ENCODE assay signal across 8 cellular contexts in genomic region chr3:52454938-52455282, GRCh38. TPM values are rescaled to one million over a fixed set of nuclear protein-coding genes. Genes with fewer than 3 reads are reported as not detected.
DNase-seq lines count a peak whose midpoint lies in the region; ATAC-seq and TF ChIP-seq lines count a peak whose summit lies in the region.

No MANE protein-coding gene starts in this region.

- H3K27ac Mint-ChIP-seq in activated naive CD4-positive, alpha-beta T cell treated with anti-CD3 and anti-CD28 coated beads, Interleukin-2, amount 10 ng/mL, durations not matched to agents 7 days and 5 days: peak overlapping the region; percentile 91
- H3K27ac Mint-ChIP-seq in activated naive CD8-positive, alpha-beta T cell treated with anti-CD3 and anti-CD28 coated beads, Interleukin-2, amount 50 U/mL, for 24 hours: peak overlapping the region; percentile 95

- DNase-seq in activated naive CD4-positive, alpha-beta T cell treated with anti-CD3 and anti-CD28 coated beads, Interleukin-2, amount 10 ng/mL, durations not matched to agents 7 days and 5 days: no peak
- no peak for DNase-seq in activated naive CD4-positive, alpha-beta T cell treated with anti-CD3 and anti-CD28 coated beads, Interleukin-2, amount 50 U/mL, for 16 hours
- DNase-seq in activated naive CD8-positive, alpha-beta T cell treated with anti-CD3 and anti-CD28 coated beads, Interleukin-2, amount 50 U/mL, for 24 hours: no peak
- DNase-seq in right lobe of liver (no peak), upper lobe of left lung (no peak), NCI-H1048 (lab: John Stamatoyannopoulos, UW) (no peak), GOT3 (lab: John Stamatoyannopoulos, UW) (no peak), NCI-H748 treated with DMSO at 0.1 percent for 48 hours (lab: John Stamatoyannopoulos, UW) (no peak)

- H3K9me3 ChIP-seq in right lobe of liver (no peaks in the 10 kb centered on the region), upper lobe of left lung (no peaks in the 10 kb centered on the region)

- H3K27me3 Mint-ChIP-seq in activated naive CD4-positive, alpha-beta T cell treated with anti-CD3 and anti-CD28 coated beads, Interleukin-2, amount 10 ng/mL, durations not matched to agents 7 days and 5 days: no peaks in the 10 kb centered on the region
- H3K27me3 Mint-ChIP-seq in activated naive CD8-positive, alpha-beta T cell treated with anti-CD3 and anti-CD28 coated beads, Interleukin-2, amount 50 U/mL, for 24 hours: no peaks in the 10 kb centered on the region

- WGBS in right lobe of liver (ENCODE audit: insufficient coverage, low coverage, low lambda C conversion rate, missing lambda C conversion rate): 16% methylated on average over 10 of the region's 11 CpGs
- 30 to 39% methylated on average over 11 of the region's 11 CpGs for WGBS in upper lobe of left lung, 2 donors

- H3K4me1 ChIP-seq in right lobe of liver (peaks cover 0 to 15% (median 3%) of the 10 kb centered on the region in 4 donors), upper lobe of left lung (peaks cover 23 to 41% (median 35%) of the 10 kb centered on the region in 4 donors)

- no peak for TF ChIP-seq CTCF in right lobe of liver (IDR thresholded peaks at IDR 0.05)
- no peak for TF ChIP-seq CTCF in upper lobe of left lung (IDR thresholded peaks at IDR 0.05)

- H3K27me3 ChIP-seq in right lobe of liver: no peaks in the 10 kb centered on the region
- no peaks in the 10 kb centered on the region for H3K27me3 ChIP-seq in upper lobe of left lung

- H3K4me3 Mint-ChIP-seq in activated naive CD4-positive, alpha-beta T cell treated with anti-CD3 and anti-CD28 coated beads, Interleukin-2, amount 10 ng/mL, durations not matched to agents 7 days and 5 days: peak overlapping the region; percentile 85
- H3K4me3 Mint-ChIP-seq in activated naive CD8-positive, alpha-beta T cell treated with anti-CD3 and anti-CD28 coated beads, Interleukin-2, amount 50 U/mL, for 24 hours: peak overlapping the region; percentile 94

- ATAC-seq in activated naive CD8-positive, alpha-beta T cell treated with anti-CD3 and anti-CD28 coated beads, Interleukin-2, amount 50 U/mL, for 24 hours: peak; percentile 8
- ATAC-seq in right lobe of liver (no peak), upper lobe of left lung (ENCODE audit: low FRiP score in 2 of 2) (no peak)

- intact Hi-C loops in right lobe of liver (cut with DNase I): no loop called here

- peak overlapping the region; percentile 43 to 77 (median 66) for H3K4me3 ChIP-seq in right lobe of liver
- peak overlapping the region; percentile 45 to 95 (median 83) for H3K4me3 ChIP-seq in upper lobe of left lung

- H3K36me3 ChIP-seq in right lobe of liver: peaks cover 0 to 23% (median 7%) of the 10 kb centered on the region in 4 donors
- peaks cover 8 to 24% (median 17%) of the 10 kb centered on the region in 4 donors for H3K36me3 ChIP-seq in upper lobe of left lung

- H3K4me1 Mint-ChIP-seq in activated naive CD4-positive, alpha-beta T cell treated with anti-CD3 and anti-CD28 coated beads, Interleukin-2, amount 10 ng/mL, durations not matched to agents 7 days and 5 days: peaks cover 42% of the 10 kb centered on the region
- peaks cover 41% of the 10 kb centered on the region for H3K4me1 Mint-ChIP-seq in activated naive CD8-positive, alpha-beta T cell treated with anti-CD3 and anti-CD28 coated beads, Interleukin-2, amount 50 U/mL, for 24 hours

- H3K27ac ChIP-seq in right lobe of liver (peak overlapping the region; percentile 73 to 92 (median 86)), upper lobe of left lung (peak overlapping the region; percentile 85 to 95 (median 90))

- TF ChIP-seq POLR2A in right lobe of liver (IDR thresholded peaks at IDR 0.05): no peak
- TF ChIP-seq POLR2A in upper lobe of left lung (IDR thresholded peaks at IDR 0.05): no peak

- TF ChIP-seq EP300 in upper lobe of left lung (IDR thresholded peaks at IDR 0.05): no peak

- H3K36me3 Mint-ChIP-seq in activated naive CD4-positive, alpha-beta T cell treated with anti-CD3 and anti-CD28 coated beads, Interleukin-2, amount 10 ng/mL, durations not matched to agents 7 days and 5 days: peaks cover 24% of the 10 kb centered on the region
- peaks cover 12% of the 10 kb centered on the region for H3K36me3 Mint-ChIP-seq in activated naive CD8-positive, alpha-beta T cell treated with anti-CD3 and anti-CD28 coated beads, Interleukin-2, amount 50 U/mL, for 24 hours (ENCODE audit: low read depth)

- CTCF ChIA-PET in activated naive CD4-positive, alpha-beta T cell treated with anti-CD3 and anti-CD28 coated beads, Interleukin-2, amount 10 ng/mL, durations not matched to agents 7 days and 5 days (lab: Charles Lee): interaction anchor here (1.9 kb wide), 1 partner anchor 10 kb away, joined by 5 read pairs; the partner anchor contains the start of gene SEMA3G

- H3K9me3 Mint-ChIP-seq in activated naive CD4-positive, alpha-beta T cell treated with anti-CD3 and anti-CD28 coated beads, Interleukin-2, amount 10 ng/mL, durations not matched to agents 7 days and 5 days: no peaks in the 10 kb centered on the region
- H3K9me3 Mint-ChIP-seq in activated naive CD8-positive, alpha-beta T cell treated with anti-CD3 and anti-CD28 coated beads, Interleukin-2, amount 50 U/mL, for 24 hours: no peaks in the 10 kb centered on the region

RNA-seq across cellular contexts. Expression of gene NISCH, which starts 0.5 kb away (rescaled TPM):
- total RNA-seq in right lobe of liver (10 to 100 TPM; 19.7 to 51.9 (median 30.6) TPM), upper lobe of left lung (100 to 1,000 TPM in 2 of 6 donors, 10 to 100 TPM in 4; 60.7 to 288 (median 83.0) TPM)

RNA-seq across cellular contexts. Expression of gene TNNC1, which starts 1.1 kb away (rescaled TPM):
- total RNA-seq in right lobe of liver (10 to 100 TPM in 1 of 6 experiments, 1 to 10 TPM in 3, under 1 TPM in 2; 0.55 to 12.2 (median 1.3) TPM), upper lobe of left lung (100 to 1,000 TPM in 4 of 6 donors, 10 to 100 TPM in 2; 28.3 to 196 (median 122) TPM)

RNA-seq across cellular contexts. Expression of gene SEMA3G, which starts 10.0 kb away (rescaled TPM):
- total RNA-seq in right lobe of liver: 1 to 10 TPM in 2 of 6 experiments, under 1 TPM in 4; 0.60 to 2.8 (median 0.80) TPM
- 10 to 100 TPM in 5 of 6 donors, 1 to 10 TPM in 1; 5.1 to 69.0 (median 20.7) TPM for total RNA-seq in upper lobe of left lung

RNA-seq across cellular contexts. Expression of gene STAB1, which starts 40.2 kb away (rescaled TPM):
- total RNA-seq in right lobe of liver (100 to 1,000 TPM in 3 of 6 experiments, 10 to 100 TPM in 3; 60.7 to 268 (median 92.5) TPM), upper lobe of left lung (100 to 1,000 TPM in 4 of 6 donors, 10 to 100 TPM in 2; 42.9 to 259 (median 125) TPM)

RNA-seq across cellular contexts. Expression of gene PHF7, which starts 44.5 kb away (rescaled TPM):
- total RNA-seq in right lobe of liver: 1 to 10 TPM; 2.6 to 4.8 (median 4.0) TPM
- 10 to 100 TPM in 3 of 6 donors, 1 to 10 TPM in 3; 5.6 to 14.8 (median 10.0) TPM for total RNA-seq in upper lobe of left lung
